ENCODE assay signal across 18 cellular contexts in genomic region chr22:39278040-39278439, GRCh38. TPM values are rescaled to one million over a fixed set of nuclear protein-coding genes. Genes with fewer than 3 reads are reported as not detected.
DNase-seq lines count a peak whose midpoint lies in the region; ATAC-seq and TF ChIP-seq lines count a peak whose summit lies in the region.
"Had no signal": no experiment of that assay in that cellular context is flagged by ENCODE, and none has a peak within 500 bp of the region (broad histone marks: within the 10 kb centered on the region; RNA-seq: fewer than 3 reads in every experiment).

No MANE protein-coding gene starts in this region.

- TF ChIP-seq CTCF in MCF 10A (IDR thresholded peaks at IDR 0.05; ENCODE audit: unreplicated experiment) (no peak), mammary epithelial cell (conservative IDR thresholded peaks at IDR 0.05 in 1 of 2, IDR thresholded peaks at IDR 0.05 in 1 of 2; ENCODE audit: extremely low read depth in 1 of 2, insufficient read depth in 1 of 2, low read depth in 1 of 2, low read length in 2 of 2) (no peak), heart left ventricle (IDR thresholded peaks at IDR 0.05) (peak in 1 of 12 donors; percentile 14)

- no peak overlapping the region for H2AFZ ChIP-seq in mammary epithelial cell (ENCODE audit: low read depth, low read length)

- 81% methylated on average over 9 of the region's 13 CpGs for WGBS in mammary epithelial cell (ENCODE audit: low coverage, missing lambda C conversion rate)
- 34 to 53% (median 46%) methylated on average over 5 to 13 of the region's 13 CpGs for WGBS in heart left ventricle, 4 donors

- no peak overlapping the region for H3K4me3 Mint-ChIP-seq in MCF 10A (ENCODE audit: unreplicated experiment)
- H3K4me3 Mint-ChIP-seq in activated CD4-positive, alpha-beta T cell treated with anti-CD3 and anti-CD28 coated beads for 36 hours, result no peak overlapping the region

- dilution Hi-C loops in mammary epithelial cell (cut with HindIII; ENCODE audit: low sequenced_read_pairs), result no loop called here

- H3K27ac ChIP-seq in mammary epithelial cell (ENCODE audit: insufficient read depth, low read depth, low read length) (no peak overlapping the region), heart left ventricle (peak overlapping the region; percentile 17 to 87 (median 74)), subcutaneous abdominal adipose tissue (ENCODE audit: low read depth, low read length) (peak overlapping the region; percentile 50)
- H3K27ac ChIP-seq: colonic mucosa, KMS-11, upper lobe of right lung had no signal

- no peak overlapping the region for H3K27ac Mint-ChIP-seq in MCF 10A (ENCODE audit: low read depth, unreplicated experiment)
- no peak overlapping the region for H3K27ac Mint-ChIP-seq in activated CD4-positive, alpha-beta T cell treated with anti-CD3 and anti-CD28 coated beads for 36 hours

- BruUV-seq in MCF 10A (replicated peaks; lab: Mats Ljungman, UMichigan) (no TSS peak), mammary epithelial cell (replicated peaks; lab: Mats Ljungman, UMichigan) (no TSS peak)

- DNase-seq in MCF 10A (ENCODE audit: unreplicated experiment) (peak; percentile 48), mammary epithelial cell (no peak), RPMI7951 (ENCODE audit: low read depth) (peak; percentile 48), heart left ventricle (peak; percentile 75 to 85 (median 76))
- no peak for DNase-seq in activated CD4-positive, alpha-beta T cell treated with anti-CD3 and anti-CD28 coated beads for 36 hours
- DNase-seq: activated T-cell treated with anti-CD3 and anti-CD28 coated beads for 4 hours; colonic mucosa; mucosa of descending colon; NCI-H1694 treated with DMSO at 0.1 percent for 48 hours; posterior cingulate gyrus; stimulated activated CD4-positive, alpha-beta T cell treated with anti-CD3 and anti-CD28 coated beads, Interleukin-2, amount 100 ng/mL, for 24 hours; upper lobe of right lung had no signal

- H3K9me3 ChIP-seq in mammary epithelial cell (replicated peaks; ENCODE audit: insufficient read depth, low read length), result peaks cover 3% of the 10 kb centered on the region
- H3K9me3 ChIP-seq in heart left ventricle, result peaks cover 0 to 7% (median 0%) of the 10 kb centered on the region in 12 donors
- H3K9me3 ChIP-seq in subcutaneous abdominal adipose tissue (ENCODE audit: control insufficient read depth in 5 of 5, low read length in 5 of 5), result peaks cover 0 to 10% (median 0%) of the 10 kb centered on the region in 5 donors
- H3K9me3 ChIP-seq: colonic mucosa, esophagus muscularis mucosa, mucosa of descending colon, upper lobe of right lung had no signal

- H3K9ac ChIP-seq in mammary epithelial cell (ENCODE audit: insufficient read depth, low read length), result no peak overlapping the region
- H3K9ac ChIP-seq in subcutaneous abdominal adipose tissue (ENCODE audit: low read length in 5 of 5), result peak overlapping the region in 1 of 5 donors; percentile 35
- H3K9ac ChIP-seq: KMS-11 had no signal

- no peak for TF ChIP-seq POLR2A in heart left ventricle (IDR thresholded peaks at IDR 0.05)

- H3K27me3 Mint-ChIP-seq in MCF 10A (ENCODE audit: insufficient read depth, unreplicated experiment), result no peaks in the 10 kb centered on the region
- peaks cover 8% of the 10 kb centered on the region for H3K27me3 Mint-ChIP-seq in activated CD4-positive, alpha-beta T cell treated with anti-CD3 and anti-CD28 coated beads for 36 hours

- no peaks in the 10 kb centered on the region for H3K9me3 Mint-ChIP-seq in MCF 10A (ENCODE audit: unreplicated experiment)
- H3K9me3 Mint-ChIP-seq in activated CD4-positive, alpha-beta T cell treated with anti-CD3 and anti-CD28 coated beads for 36 hours (ENCODE audit: low read depth), result peaks cover 6% of the 10 kb centered on the region

- CTCF ChIA-PET in MCF 10A (lab: Yijun Ruan, JAX) (interaction anchor here (0.7 kb wide), 1 partner anchor 251 kb away, joined by 3 read pairs; no protein-coding TSS in a partner anchor), mammary epithelial cell (lab: Charles Lee; ENCODE audit: low non-redundant PET) (no interaction called here)
- CTCF ChIA-PET in activated CD4-positive, alpha-beta T cell treated with anti-CD3 and anti-CD28 coated beads for 36 hours (lab: Charles Lee), result interaction anchor here (1.0 kb wide), 1 partner anchor 202 kb away, joined by 3 read pairs; no protein-coding TSS in a partner anchor

- peaks cover 6% of the 10 kb centered on the region for H3K4me1 ChIP-seq in mammary epithelial cell (ENCODE audit: insufficient read depth, low read length)
- peaks cover 0 to 70% (median 24%) of the 10 kb centered on the region in 12 donors for H3K4me1 ChIP-seq in heart left ventricle
- H3K4me1 ChIP-seq in subcutaneous abdominal adipose tissue (ENCODE audit: control insufficient read depth in 5 of 5, insufficient read depth in 5 of 5, low read length in 5 of 5), result peaks cover 0 to 66% (median 21%) of the 10 kb centered on the region in 5 donors
- H3K4me1 ChIP-seq: colonic mucosa had no signal

- no peaks in the 10 kb centered on the region for H3K36me3 ChIP-seq in mammary epithelial cell (ENCODE audit: insufficient read depth, low read length)
- no peaks in the 10 kb centered on the region for H3K36me3 ChIP-seq in heart left ventricle
- no peaks in the 10 kb centered on the region for H3K36me3 ChIP-seq in subcutaneous abdominal adipose tissue (ENCODE audit: control insufficient read depth in 5 of 5, insufficient read depth in 5 of 5, low read length in 5 of 5)
- H3K36me3 ChIP-seq: colonic mucosa, esophagus muscularis mucosa, upper lobe of right lung had no signal

- ATAC-seq in heart left ventricle (peak; percentile 41 to 78 (median 59)), GM19467 (IDR thresholded peaks at IDR 0.05; ENCODE audit: unreplicated experiment) (no peak), HG03175 (IDR thresholded peaks at IDR 0.05; ENCODE audit: unreplicated experiment) (no peak)
- ATAC-seq in activated CD4-positive, alpha-beta T cell treated with anti-CD3 and anti-CD28 coated beads for 36 hours, result no peak
- ATAC-seq: activated CD4-positive, CD25-positive, alpha-beta regulatory T cell treated with anti-CD3 and anti-CD28 coated beads, Interleukin-2, amount 50 U/mL, for 24 hours; mucosa of descending colon had no signal

- H3K27me3 ChIP-seq in mammary epithelial cell (ENCODE audit: insufficient read depth, low read length) (no peaks in the 10 kb centered on the region), heart left ventricle (no peaks in the 10 kb centered on the region), subcutaneous abdominal adipose tissue (ENCODE audit: control insufficient read depth in 5 of 5, insufficient read depth in 4 of 5, low read length in 5 of 5) (peaks cover 0 to 3% (median 0%) of the 10 kb centered on the region in 5 donors)
- H3K27me3 ChIP-seq: colonic mucosa, upper lobe of right lung had no signal

- in situ Hi-C loops in mammary epithelial cell (cut with MboI; ENCODE audit: low sequenced_read_pairs in 2 of 2), result no loop called here

- no peak overlapping the region for H3K4me2 ChIP-seq in mammary epithelial cell (ENCODE audit: insufficient read depth, low read depth, low read length)
- H3K4me2 ChIP-seq: KMS-11 had no signal

- H3K4me1 Mint-ChIP-seq in MCF 10A (ENCODE audit: insufficient read depth, unreplicated experiment), result peaks cover 7% of the 10 kb centered on the region
- H3K4me1 Mint-ChIP-seq in activated CD4-positive, alpha-beta T cell treated with anti-CD3 and anti-CD28 coated beads for 36 hours, result no peaks in the 10 kb centered on the region

- no peaks in the 10 kb centered on the region for H3K79me2 ChIP-seq in mammary epithelial cell (ENCODE audit: insufficient read depth, low read length)

- intact Hi-C loops in MCF 10A (cut with micrococcal nuclease) (no loop called here), mammary epithelial cell (cut with micrococcal nuclease) (no loop called here), heart left ventricle (cut with DNase I) (loop anchor here in 3 of 10 donors (1.0 to 5.0 kb wide), 4 partner anchors 15 to 43 kb away; partner anchors contain the start of gene PDGFB (in 1 of the 3))
- intact Hi-C loops in activated CD4-positive, alpha-beta T cell treated with anti-CD3 and anti-CD28 coated beads for 36 hours (cut with DNase I, micrococcal nuclease), result no loop called here

- no peaks in the 10 kb centered on the region for H3K36me3 Mint-ChIP-seq in MCF 10A (ENCODE audit: insufficient read depth, unreplicated experiment)
- no peaks in the 10 kb centered on the region for H3K36me3 Mint-ChIP-seq in activated CD4-positive, alpha-beta T cell treated with anti-CD3 and anti-CD28 coated beads for 36 hours (ENCODE audit: low read depth)

- POLR2A ChIA-PET in MCF 10A (lab: Yijun Ruan, JAX), result no interaction called here
- POLR2A ChIA-PET in activated CD4-positive, alpha-beta T cell treated with anti-CD3 and anti-CD28 coated beads for 36 hours (lab: Charles Lee), result no interaction called here

- no peaks in the 10 kb centered on the region for H4K20me1 ChIP-seq in mammary epithelial cell (ENCODE audit: insufficient read depth, low read length)

- H3K4me3 ChIP-seq in mammary epithelial cell (replicated peaks in 1 of 3; ENCODE audit: insufficient read depth in 1 of 3, low read depth in 2 of 3, low read length in 3 of 3) (no peak overlapping the region), heart left ventricle (no peak overlapping the region), subcutaneous abdominal adipose tissue (ENCODE audit: low read depth in 1 of 5, low read length in 5 of 5) (peak overlapping the region in 1 of 5 donors; percentile 9)
- H3K4me3 ChIP-seq: colonic mucosa, esophagus muscularis mucosa, mucosa of descending colon, upper lobe of right lung had no signal

RNA-seq across cellular contexts. Expression of gene PDGFB, which starts 33.3 kb away (rescaled TPM):
- total RNA-seq in MCF 10A (2022) (0.29 and 0.37 TPM in 2 replicates), mammary epithelial cell (10 to 100 TPM; 11.2 to 29.2 TPM), heart left ventricle (10 to 100 TPM; 15.2 to 43.7 (median 21.8) TPM)
- polyA plus RNA-seq in mammary epithelial cell (9.1 TPM), heart left ventricle (10 to 100 TPM in 1 of 2 donors, 1 to 10 TPM in 1; 9.0 to 21.3 TPM)
- polyA minus RNA-seq in mammary epithelial cell, result 32.0 TPM
- total RNA-seq in RPMI7951 (2014; rRNA removed; shearing (Covaris generic)), result 1.2 and 1.7 TPM in 2 replicates
- 1 to 10 TPM; 2.5 to 3.4 TPM for total RNA-seq in activated CD4-positive, alpha-beta T cell treated with anti-CD3 and anti-CD28 coated beads for 36 hours

RNA-seq across cellular contexts. Expression of gene RPL3, which starts 41.4 kb away (rescaled TPM):
- total RNA-seq in MCF 10A (2022), result 3,475 and 3,632 TPM in 2 replicates
- 1,000 to 10,000 TPM; 1,970 to 2,165 TPM for total RNA-seq in mammary epithelial cell
- polyA plus RNA-seq in mammary epithelial cell, result 3,548 TPM
- polyA minus RNA-seq in mammary epithelial cell, result 1,634 TPM
- total RNA-seq in RPMI7951 (2014; rRNA removed; shearing (Covaris generic)), result 1,170 and 1,583 TPM in 2 replicates
- 100 to 1,000 TPM; 237 to 911 (median 336) TPM for total RNA-seq in heart left ventricle
- 1,000 to 10,000 TPM in 1 of 2 donors, 100 to 1,000 TPM in 1; 329 to 1,765 TPM for polyA plus RNA-seq in heart left ventricle
- 1,000 to 10,000 TPM; 2,519 to 3,155 TPM for total RNA-seq in activated CD4-positive, alpha-beta T cell treated with anti-CD3 and anti-CD28 coated beads for 36 hours

Comparison
In these comparisons a context has a peak if more than half of its experiments do, and no peak if none do; other contexts are left out.
1. DNase-seq: peak in MCF 10A (single experiment), RPMI7951 (single experiment) and heart left ventricle (5 of 5); none in mammary epithelial cell (single experiment) and activated CD4-positive, alpha-beta T cell treated with anti-CD3 and anti-CD28 coated beads for 36 hours (single experiment).
2. ATAC-seq: peak in heart left ventricle (4 of 4); none in GM19467 (single experiment), HG03175 (single experiment) and activated CD4-positive, alpha-beta T cell treated with anti-CD3 and anti-CD28 coated beads for 36 hours (single experiment).